Comparison of ENCODE assay signal across 12 cellular contexts in genomic region chr10:76882245-76882644, GRCh38.
DNase-seq lines count a peak whose midpoint lies in the region; ATAC-seq and TF ChIP-seq lines count a peak whose summit lies in the region.
"Had no signal": no experiment of that assay in that cellular context is flagged by ENCODE, and none has a peak within 500 bp of the region (broad histone marks: within the 10 kb centered on the region; RNA-seq: fewer than 3 reads in every experiment).

No MANE protein-coding gene starts in this region.

- no peak overlapping the region for H3K27ac ChIP-seq in endodermal cell (ENCODE audit: low read depth, low read length)
- H3K27ac ChIP-seq: esophagus squamous epithelium, WERI-Rb-1 had no signal

- no peaks in the 10 kb centered on the region for H3K27me3 Mint-ChIP-seq in endodermal cell (ENCODE audit: insufficient read depth)
- H3K27me3 Mint-ChIP-seq in Calu3 (ENCODE audit: unreplicated experiment), result peaks cover 29% of the 10 kb centered on the region

- no peak overlapping the region for H3K27ac Mint-ChIP-seq in endodermal cell
- no peak overlapping the region for H3K27ac Mint-ChIP-seq in Calu3 (ENCODE audit: unreplicated experiment)

- CTCF ChIA-PET in Calu3 (lab: Charles Lee), result no interaction called here

- intact Hi-C loops in Calu3 (cut with micrococcal nuclease; ENCODE audit: unreplicated experiment), result no loop called here

- H3K36me3 ChIP-seq in endodermal cell (ENCODE audit: control insufficient read depth, insufficient read depth, low read length), result no peaks in the 10 kb centered on the region
- H3K36me3 ChIP-seq: esophagus squamous epithelium, WERI-Rb-1 had no signal

- no peaks in the 10 kb centered on the region for H3K9me3 ChIP-seq in endodermal cell (ENCODE audit: control insufficient read depth, low read length)
- H3K9me3 ChIP-seq: esophagus squamous epithelium had no signal

- H3K4me3 Mint-ChIP-seq in endodermal cell (no peak overlapping the region), Calu3 (ENCODE audit: low read depth, unreplicated experiment) (no peak overlapping the region)

- TF ChIP-seq CTCF in endodermal cell (conservative IDR thresholded peaks at IDR 0.05) (no peak), Calu3 (IDR thresholded peaks at IDR 0.05; ENCODE audit: unreplicated experiment) (no peak)

- no TSS peak for BruUV-seq in Calu3 (replicated peaks; lab: Mats Ljungman, UMichigan)

- H3K4me1 Mint-ChIP-seq in endodermal cell, result no peaks in the 10 kb centered on the region
- no peaks in the 10 kb centered on the region for H3K4me1 Mint-ChIP-seq in Calu3 (ENCODE audit: low read depth, unreplicated experiment)

- H3K36me3 Mint-ChIP-seq in endodermal cell (ENCODE audit: low read depth), result no peaks in the 10 kb centered on the region
- no peaks in the 10 kb centered on the region for H3K36me3 Mint-ChIP-seq in Calu3 (ENCODE audit: insufficient read depth, unreplicated experiment)

- DNase-seq in germinal center (ENCODE audit: low spot score), result peak; percentile 36
- DNase-seq in endodermal cell, result no peak
- DNase-seq in Calu3, result no peak
- DNase-seq in DMS79 treated with DMSO at 0.1 percent for 48 hours (lab: John Stamatoyannopoulos, UW), result no peak
- no peak for DNase-seq in NCI-H2227 (lab: John Stamatoyannopoulos, UW; ENCODE audit: unreplicated experiment)
- DNase-seq: esophagus squamous epithelium, NCI-H1930 had no signal

- H3K27me3 ChIP-seq in endodermal cell (ENCODE audit: control insufficient read depth, insufficient read depth, low read length, poor library complexity, severe bottlenecking), result no peaks in the 10 kb centered on the region
- H3K27me3 ChIP-seq: esophagus squamous epithelium had no signal

- no peaks in the 10 kb centered on the region for H3K4me1 ChIP-seq in endodermal cell (ENCODE audit: control insufficient read depth, insufficient read depth, low read length)

- no peaks in the 10 kb centered on the region for H3K9me3 Mint-ChIP-seq in endodermal cell
- no peaks in the 10 kb centered on the region for H3K9me3 Mint-ChIP-seq in Calu3 (ENCODE audit: low read depth, unreplicated experiment)

- no peak overlapping the region for H3K4me3 ChIP-seq in endodermal cell (ENCODE audit: low read length)
- H3K4me3 ChIP-seq: esophagus squamous epithelium had no signal

- WGBS in endodermal cell (ENCODE audit: insufficient coverage in 1 of 2, insufficient read length in 1 of 2), 2 experiments, result 94 to 100% methylated on average over 1 to 6 of the region's 6 CpGs

- H3K9ac ChIP-seq in endodermal cell (ENCODE audit: extremely low read depth, low read length, poor library complexity, severe bottlenecking), result no peak overlapping the region

- ATAC-seq in GM18502 (IDR thresholded peaks at IDR 0.05; ENCODE audit: poor library complexity, unreplicated experiment) (peak; percentile 68), GM21381 (IDR thresholded peaks at IDR 0.05; ENCODE audit: unreplicated experiment) (peak; percentile 40), HG03432 (IDR thresholded peaks at IDR 0.05; ENCODE audit: unreplicated experiment) (peak; percentile 75)
- ATAC-seq: left lobe of liver had no signal
